Comparison of ENCODE assay signal across 8 cellular contexts in the genomic region with DNA sequence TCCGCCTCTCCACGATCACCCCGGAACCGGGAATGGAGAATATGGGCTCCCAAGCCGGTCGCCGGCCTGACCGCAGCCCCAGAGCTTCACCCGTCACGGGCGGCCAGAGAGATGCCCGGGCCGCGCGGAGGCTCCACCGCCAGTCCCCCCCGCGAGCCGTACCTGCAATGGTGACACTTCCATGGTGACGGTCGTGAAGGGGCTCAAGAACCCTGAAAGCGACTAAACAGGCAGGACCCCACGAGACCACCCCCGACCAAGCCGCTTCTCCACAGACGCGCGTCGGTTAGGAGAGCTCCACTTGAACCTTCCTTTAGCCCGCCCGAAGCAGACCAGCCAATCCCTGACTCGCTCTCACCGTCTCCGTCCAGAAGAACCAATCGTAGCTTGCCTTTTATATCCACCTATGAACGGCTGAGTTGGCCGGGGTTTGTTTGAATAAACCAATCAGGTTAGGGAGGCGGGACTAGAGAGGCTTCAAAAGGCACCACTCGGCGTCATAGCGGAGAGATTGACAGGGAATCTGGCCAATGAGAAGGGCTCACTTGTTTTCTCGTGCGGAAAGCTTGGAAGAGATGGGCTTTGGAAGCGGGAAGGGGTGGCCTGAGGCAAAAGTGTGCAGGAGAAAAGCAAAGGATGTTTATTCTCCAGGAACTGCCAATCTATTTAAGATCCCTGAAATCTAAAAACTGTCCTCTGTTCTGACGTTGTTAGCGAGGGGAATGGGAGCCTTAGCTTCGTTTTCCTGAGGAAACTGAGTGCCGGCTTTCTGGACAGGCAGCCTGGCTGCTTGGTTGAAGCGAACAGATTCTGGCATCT. TPM values are rescaled to one million over a fixed set of nuclear protein-coding genes. Genes with fewer than 3 reads are reported as not detected.
DNase-seq lines count a peak whose midpoint lies in the region; ATAC-seq and TF ChIP-seq lines count a peak whose summit lies in the region.

A gene with protein sequence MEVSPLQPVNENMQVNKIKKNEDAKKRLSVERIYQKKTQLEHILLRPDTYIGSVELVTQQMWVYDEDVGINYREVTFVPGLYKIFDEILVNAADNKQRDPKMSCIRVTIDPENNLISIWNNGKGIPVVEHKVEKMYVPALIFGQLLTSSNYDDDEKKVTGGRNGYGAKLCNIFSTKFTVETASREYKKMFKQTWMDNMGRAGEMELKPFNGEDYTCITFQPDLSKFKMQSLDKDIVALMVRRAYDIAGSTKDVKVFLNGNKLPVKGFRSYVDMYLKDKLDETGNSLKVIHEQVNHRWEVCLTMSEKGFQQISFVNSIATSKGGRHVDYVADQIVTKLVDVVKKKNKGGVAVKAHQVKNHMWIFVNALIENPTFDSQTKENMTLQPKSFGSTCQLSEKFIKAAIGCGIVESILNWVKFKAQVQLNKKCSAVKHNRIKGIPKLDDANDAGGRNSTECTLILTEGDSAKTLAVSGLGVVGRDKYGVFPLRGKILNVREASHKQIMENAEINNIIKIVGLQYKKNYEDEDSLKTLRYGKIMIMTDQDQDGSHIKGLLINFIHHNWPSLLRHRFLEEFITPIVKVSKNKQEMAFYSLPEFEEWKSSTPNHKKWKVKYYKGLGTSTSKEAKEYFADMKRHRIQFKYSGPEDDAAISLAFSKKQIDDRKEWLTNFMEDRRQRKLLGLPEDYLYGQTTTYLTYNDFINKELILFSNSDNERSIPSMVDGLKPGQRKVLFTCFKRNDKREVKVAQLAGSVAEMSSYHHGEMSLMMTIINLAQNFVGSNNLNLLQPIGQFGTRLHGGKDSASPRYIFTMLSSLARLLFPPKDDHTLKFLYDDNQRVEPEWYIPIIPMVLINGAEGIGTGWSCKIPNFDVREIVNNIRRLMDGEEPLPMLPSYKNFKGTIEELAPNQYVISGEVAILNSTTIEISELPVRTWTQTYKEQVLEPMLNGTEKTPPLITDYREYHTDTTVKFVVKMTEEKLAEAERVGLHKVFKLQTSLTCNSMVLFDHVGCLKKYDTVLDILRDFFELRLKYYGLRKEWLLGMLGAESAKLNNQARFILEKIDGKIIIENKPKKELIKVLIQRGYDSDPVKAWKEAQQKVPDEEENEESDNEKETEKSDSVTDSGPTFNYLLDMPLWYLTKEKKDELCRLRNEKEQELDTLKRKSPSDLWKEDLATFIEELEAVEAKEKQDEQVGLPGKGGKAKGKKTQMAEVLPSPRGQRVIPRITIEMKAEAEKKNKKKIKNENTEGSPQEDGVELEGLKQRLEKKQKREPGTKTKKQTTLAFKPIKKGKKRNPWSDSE (N-terminal part only) (minus strand): TSS at position 288 of the 819 bp plus-strand sequence. CDS start 105 bp downstream, at position 183.

- H3F3A ChIP-seq in OCI-LY1 (ENCODE audit: insufficient read depth, low read length), result no peaks in the 10 kb centered on the region

- H3K4me1 Mint-ChIP-seq in endothelial cell (ENCODE audit: unreplicated experiment) (peaks cover 9% of the 10 kb centered on the region), mesothelial cell of epicardium (peaks cover 17% of the 10 kb centered on the region)

- H3K27me3 Mint-ChIP-seq in endothelial cell (ENCODE audit: unreplicated experiment), result peaks cover 4% of the 10 kb centered on the region
- no peaks in the 10 kb centered on the region for H3K27me3 Mint-ChIP-seq in mesothelial cell of epicardium (ENCODE audit: low read depth)

- peak within 1 kb of the TSS; percentile 91 for H3K9ac ChIP-seq in OCI-LY1 (ENCODE audit: low read length)

- H3K27ac Mint-ChIP-seq in endothelial cell (ENCODE audit: unreplicated experiment) (peak within 1 kb of the TSS; percentile 72), mesothelial cell of epicardium (peak within 1 kb of the TSS; percentile 95)

- H2AFZ ChIP-seq in OCI-LY1 (ENCODE audit: low read length), result peak within 1 kb of the TSS; percentile 45

- H3K4me3 ChIP-seq in OCI-LY1 (ENCODE audit: low read depth, low read length, poor library complexity, severe bottlenecking), result peak within 1 kb of the TSS; percentile 87

- H3K27me3 ChIP-seq in OCI-LY1 (ENCODE audit: insufficient read depth, low read length), result no peaks in the 10 kb centered on the region

- no peaks in the 10 kb centered on the region for H3K36me3 Mint-ChIP-seq in endothelial cell (ENCODE audit: low read depth, unreplicated experiment)
- peaks cover 3% of the 10 kb centered on the region for H3K36me3 Mint-ChIP-seq in mesothelial cell of epicardium

- no peaks in the 10 kb centered on the region for H3K9me3 Mint-ChIP-seq in endothelial cell (ENCODE audit: unreplicated experiment)
- H3K9me3 Mint-ChIP-seq in mesothelial cell of epicardium, result no peaks in the 10 kb centered on the region

- H3K9me3 ChIP-seq in OCI-LY1 (ENCODE audit: low read length), result no peaks in the 10 kb centered on the region

- peak within 1 kb of the TSS; percentile 98 for H3K4me3 Mint-ChIP-seq in endothelial cell (ENCODE audit: unreplicated experiment)
- H3K4me3 Mint-ChIP-seq in mesothelial cell of epicardium, result peak within 1 kb of the TSS; percentile 99

- H3K79me2 ChIP-seq in OCI-LY1 (ENCODE audit: insufficient read depth, low read length), result peaks cover 24% of the 10 kb centered on the region

- peaks cover 22% of the 10 kb centered on the region for H3K4me1 ChIP-seq in OCI-LY1 (ENCODE audit: insufficient read depth, low read length, severe bottlenecking)

- no peak for TF ChIP-seq CTCF in OCI-LY1 (IDR thresholded peaks at IDR 0.05; ENCODE audit: low read length)
- no peak for TF ChIP-seq CTCF in endothelial cell (IDR thresholded peaks at IDR 0.05; ENCODE audit: unreplicated experiment)
- TF ChIP-seq CTCF in mesothelial cell of epicardium (IDR thresholded peaks at IDR 0.05; ENCODE audit: unreplicated experiment), result no peak

- peak within 1 kb of the TSS; percentile 78 for H3K4me2 ChIP-seq in OCI-LY1 (ENCODE audit: low read length)

- H3K9me2 ChIP-seq in OCI-LY1 (ENCODE audit: low read depth, low read length), result no peaks in the 10 kb centered on the region

- peak within 1 kb of the TSS; percentile 76 for H3K27ac ChIP-seq in OCI-LY1 (ENCODE audit: low read depth, low read length, poor library complexity, severe bottlenecking)

- H4K20me1 ChIP-seq in OCI-LY1 (ENCODE audit: insufficient read depth, low read length), result no peaks in the 10 kb centered on the region

- DNase-seq in DMS 273 (lab: John Stamatoyannopoulos, UW; ENCODE audit: unreplicated experiment), result peak; percentile 100
- DNase-seq in HuH-7 (ENCODE audit: low spot score), result peak; percentile 96
- DNase-seq in activated CD8-positive, alpha-beta memory T cell treated with anti-CD3 and anti-CD28 coated beads, Interleukin-2, amount 50 U/mL, for 24 hours (ENCODE audit: extremely low read depth), result peak; percentile 93
- peak; percentile 95 for DNase-seq in endothelial cell (ENCODE audit: low spot score)
- DNase-seq in mesothelial cell of epicardium (ENCODE audit: low spot score in 2 of 2, unreplicated experiment in 2 of 2), result peak; percentile 90 to 98
- peak; percentile 80 to 92 for DNase-seq in stimulated activated CD8-positive, alpha-beta memory T cell treated with anti-CD3 and anti-CD28 coated beads, Interleukin-15, amount 100 ng/mL, for 4 hours (ENCODE audit: low read depth in 2 of 2)

- peaks cover 42% of the 10 kb centered on the region for H3K36me3 ChIP-seq in OCI-LY1 (ENCODE audit: insufficient read depth, low read length)

- ATAC-seq in GM21526 (IDR thresholded peaks at IDR 0.05; ENCODE audit: low FRiP score, unreplicated experiment), result peak; percentile 92

RNA-seq across cellular contexts. Expression of the gene that starts here (rescaled TPM):
- 28.3 TPM for total RNA-seq in endothelial cell (ENCODE audit: unreplicated experiment)
- 79.4 to 91.0 TPM (median 85.3 TPM) in 3 replicates for total RNA-seq in mesothelial cell of epicardium

Comparison
In these comparisons a context has a peak if more than half of its experiments do, and no peak if none do; other contexts are left out.
1. Peak in every context shown above with its lines: DNase-seq, ATAC-seq, H3K4me3 ChIP-seq and H3K27ac ChIP-seq.